Comparison of ENCODE assay signal across 1 cellular context in the genomic region with DNA sequence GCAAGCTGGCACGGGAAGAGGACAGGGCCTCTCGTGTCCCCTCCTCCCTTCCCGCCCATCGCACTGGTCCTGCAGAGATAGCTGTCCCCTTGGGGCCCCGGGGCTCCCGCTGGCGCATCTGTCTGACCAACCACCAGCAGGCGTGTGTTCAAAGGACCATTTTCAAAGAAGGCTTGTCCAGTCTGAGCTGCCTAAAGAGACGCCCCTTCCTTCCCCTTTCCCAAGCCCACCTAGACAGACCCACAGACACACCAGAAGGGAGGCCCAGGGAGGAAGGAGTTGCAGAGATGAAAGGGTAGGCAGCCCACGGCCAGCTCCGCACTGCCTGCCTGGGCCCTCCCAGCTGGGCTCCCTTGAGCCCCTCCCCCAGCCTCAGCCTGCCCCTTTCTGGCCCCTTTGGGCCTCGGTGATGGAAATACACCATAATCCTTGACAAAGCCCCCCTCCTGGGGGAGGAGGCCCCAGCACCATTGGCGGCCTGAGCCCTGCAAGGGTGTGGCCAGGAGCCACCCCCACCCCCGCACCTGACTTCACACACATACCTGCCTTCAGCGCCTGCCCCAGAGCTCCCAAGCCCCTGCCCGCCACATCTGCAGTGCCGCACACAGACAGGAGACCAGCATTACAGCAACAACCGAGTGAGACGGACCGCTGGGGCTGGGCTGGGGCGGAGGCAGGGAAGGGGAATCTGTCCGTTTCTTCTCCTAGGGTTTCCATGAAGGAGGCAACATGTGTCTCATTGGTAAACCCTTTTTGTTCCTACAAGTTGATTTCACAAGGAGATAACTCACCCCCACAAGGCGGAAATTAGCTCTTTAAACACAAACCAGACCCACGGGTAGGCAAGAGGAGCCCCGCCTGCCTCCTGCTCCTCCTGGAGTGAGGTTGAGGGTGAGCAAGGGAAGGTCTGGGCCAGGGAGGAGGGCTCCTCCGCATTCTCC.
TF ChIP-seq lines count a peak whose summit lies in the region.

A gene with protein sequence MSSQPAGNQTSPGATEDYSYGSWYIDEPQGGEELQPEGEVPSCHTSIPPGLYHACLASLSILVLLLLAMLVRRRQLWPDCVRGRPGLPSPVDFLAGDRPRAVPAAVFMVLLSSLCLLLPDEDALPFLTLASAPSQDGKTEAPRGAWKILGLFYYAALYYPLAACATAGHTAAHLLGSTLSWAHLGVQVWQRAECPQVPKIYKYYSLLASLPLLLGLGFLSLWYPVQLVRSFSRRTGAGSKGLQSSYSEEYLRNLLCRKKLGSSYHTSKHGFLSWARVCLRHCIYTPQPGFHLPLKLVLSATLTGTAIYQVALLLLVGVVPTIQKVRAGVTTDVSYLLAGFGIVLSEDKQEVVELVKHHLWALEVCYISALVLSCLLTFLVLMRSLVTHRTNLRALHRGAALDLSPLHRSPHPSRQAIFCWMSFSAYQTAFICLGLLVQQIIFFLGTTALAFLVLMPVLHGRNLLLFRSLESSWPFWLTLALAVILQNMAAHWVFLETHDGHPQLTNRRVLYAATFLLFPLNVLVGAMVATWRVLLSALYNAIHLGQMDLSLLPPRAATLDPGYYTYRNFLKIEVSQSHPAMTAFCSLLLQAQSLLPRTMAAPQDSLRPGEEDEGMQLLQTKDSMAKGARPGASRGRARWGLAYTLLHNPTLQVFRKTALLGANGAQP (minus strand): TSS at position 327 of the 941 bp plus-strand sequence. CDS start 520 bp downstream, outside the sequence.

TF ChIP-seq in WTC11, 78 proteins besides CTCF, POLR2A, EP300 and RAD21 (continued from another document and continues in another):
- TF ChIP-seq, protein P1, sequence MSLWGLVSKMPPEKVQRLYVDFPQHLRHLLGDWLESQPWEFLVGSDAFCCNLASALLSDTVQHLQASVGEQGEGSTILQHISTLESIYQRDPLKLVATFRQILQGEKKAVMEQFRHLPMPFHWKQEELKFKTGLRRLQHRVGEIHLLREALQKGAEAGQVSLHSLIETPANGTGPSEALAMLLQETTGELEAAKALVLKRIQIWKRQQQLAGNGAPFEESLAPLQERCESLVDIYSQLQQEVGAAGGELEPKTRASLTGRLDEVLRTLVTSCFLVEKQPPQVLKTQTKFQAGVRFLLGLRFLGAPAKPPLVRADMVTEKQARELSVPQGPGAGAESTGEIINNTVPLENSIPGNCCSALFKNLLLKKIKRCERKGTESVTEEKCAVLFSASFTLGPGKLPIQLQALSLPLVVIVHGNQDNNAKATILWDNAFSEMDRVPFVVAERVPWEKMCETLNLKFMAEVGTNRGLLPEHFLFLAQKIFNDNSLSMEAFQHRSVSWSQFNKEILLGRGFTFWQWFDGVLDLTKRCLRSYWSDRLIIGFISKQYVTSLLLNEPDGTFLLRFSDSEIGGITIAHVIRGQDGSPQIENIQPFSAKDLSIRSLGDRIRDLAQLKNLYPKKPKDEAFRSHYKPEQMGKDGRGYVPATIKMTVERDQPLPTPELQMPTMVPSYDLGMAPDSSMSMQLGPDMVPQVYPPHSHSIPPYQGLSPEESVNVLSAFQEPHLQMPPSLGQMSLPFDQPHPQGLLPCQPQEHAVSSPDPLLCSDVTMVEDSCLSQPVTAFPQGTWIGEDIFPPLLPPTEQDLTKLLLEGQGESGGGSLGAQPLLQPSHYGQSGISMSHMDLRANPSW (CRISPR knock-in tag; conservative IDR thresholded peaks at IDR 0.05; ENCODE audit: low read depth), result no peak
- TF ChIP-seq NFE2L1 (CRISPR knock-in tag; IDR thresholded peaks at IDR 0.05), result no peak
- TF ChIP-seq ZNF416 (CRISPR knock-in tag; IDR thresholded peaks at IDR 0.05), result no peak
- TF ChIP-seq, protein P2, sequence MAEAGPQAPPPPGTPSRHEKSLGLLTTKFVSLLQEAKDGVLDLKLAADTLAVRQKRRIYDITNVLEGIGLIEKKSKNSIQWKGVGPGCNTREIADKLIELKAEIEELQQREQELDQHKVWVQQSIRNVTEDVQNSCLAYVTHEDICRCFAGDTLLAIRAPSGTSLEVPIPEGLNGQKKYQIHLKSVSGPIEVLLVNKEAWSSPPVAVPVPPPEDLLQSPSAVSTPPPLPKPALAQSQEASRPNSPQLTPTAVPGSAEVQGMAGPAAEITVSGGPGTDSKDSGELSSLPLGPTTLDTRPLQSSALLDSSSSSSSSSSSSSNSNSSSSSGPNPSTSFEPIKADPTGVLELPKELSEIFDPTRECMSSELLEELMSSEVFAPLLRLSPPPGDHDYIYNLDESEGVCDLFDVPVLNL (CRISPR knock-in tag; IDR thresholded peaks at IDR 0.05; ENCODE audit: borderline replicate concordance, low read depth), result no peak
- TF ChIP-seq ZBTB21 (CRISPR knock-in tag; IDR thresholded peaks at IDR 0.05; ENCODE audit: borderline replicate concordance), result no peak
- TF ChIP-seq, protein P3, sequence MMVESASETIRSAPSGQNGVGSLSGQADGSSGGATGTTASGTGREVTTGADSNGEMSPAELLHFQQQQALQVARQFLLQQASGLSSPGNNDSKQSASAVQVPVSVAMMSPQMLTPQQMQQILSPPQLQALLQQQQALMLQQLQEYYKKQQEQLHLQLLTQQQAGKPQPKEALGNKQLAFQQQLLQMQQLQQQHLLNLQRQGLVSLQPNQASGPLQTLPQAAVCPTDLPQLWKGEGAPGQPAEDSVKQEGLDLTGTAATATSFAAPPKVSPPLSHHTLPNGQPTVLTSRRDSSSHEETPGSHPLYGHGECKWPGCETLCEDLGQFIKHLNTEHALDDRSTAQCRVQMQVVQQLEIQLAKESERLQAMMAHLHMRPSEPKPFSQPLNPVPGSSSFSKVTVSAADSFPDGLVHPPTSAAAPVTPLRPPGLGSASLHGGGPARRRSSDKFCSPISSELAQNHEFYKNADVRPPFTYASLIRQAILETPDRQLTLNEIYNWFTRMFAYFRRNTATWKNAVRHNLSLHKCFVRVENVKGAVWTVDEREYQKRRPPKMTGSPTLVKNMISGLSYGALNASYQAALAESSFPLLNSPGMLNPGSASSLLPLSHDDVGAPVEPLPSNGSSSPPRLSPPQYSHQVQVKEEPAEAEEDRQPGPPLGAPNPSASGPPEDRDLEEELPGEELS (CRISPR knock-in tag; IDR thresholded peaks at IDR 0.05), result peak; percentile 64; the same call in 1 of the 2 replicates
- TF ChIP-seq, protein P4, sequence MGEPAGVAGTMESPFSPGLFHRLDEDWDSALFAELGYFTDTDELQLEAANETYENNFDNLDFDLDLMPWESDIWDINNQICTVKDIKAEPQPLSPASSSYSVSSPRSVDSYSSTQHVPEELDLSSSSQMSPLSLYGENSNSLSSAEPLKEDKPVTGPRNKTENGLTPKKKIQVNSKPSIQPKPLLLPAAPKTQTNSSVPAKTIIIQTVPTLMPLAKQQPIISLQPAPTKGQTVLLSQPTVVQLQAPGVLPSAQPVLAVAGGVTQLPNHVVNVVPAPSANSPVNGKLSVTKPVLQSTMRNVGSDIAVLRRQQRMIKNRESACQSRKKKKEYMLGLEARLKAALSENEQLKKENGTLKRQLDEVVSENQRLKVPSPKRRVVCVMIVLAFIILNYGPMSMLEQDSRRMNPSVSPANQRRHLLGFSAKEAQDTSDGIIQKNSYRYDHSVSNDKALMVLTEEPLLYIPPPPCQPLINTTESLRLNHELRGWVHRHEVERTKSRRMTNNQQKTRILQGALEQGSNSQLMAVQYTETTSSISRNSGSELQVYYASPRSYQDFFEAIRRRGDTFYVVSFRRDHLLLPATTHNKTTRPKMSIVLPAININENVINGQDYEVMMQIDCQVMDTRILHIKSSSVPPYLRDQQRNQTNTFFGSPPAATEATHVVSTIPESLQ (CRISPR knock-in tag; IDR thresholded peaks at IDR 0.05), result no peak
- TF ChIP-seq ZNF671 (CRISPR knock-in tag; IDR thresholded peaks at IDR 0.05), result no peak
- no peak for TF ChIP-seq ZNF317 (CRISPR knock-in tag; IDR thresholded peaks at IDR 0.05; ENCODE audit: borderline replicate concordance, low read depth)
- TF ChIP-seq, protein P5, sequence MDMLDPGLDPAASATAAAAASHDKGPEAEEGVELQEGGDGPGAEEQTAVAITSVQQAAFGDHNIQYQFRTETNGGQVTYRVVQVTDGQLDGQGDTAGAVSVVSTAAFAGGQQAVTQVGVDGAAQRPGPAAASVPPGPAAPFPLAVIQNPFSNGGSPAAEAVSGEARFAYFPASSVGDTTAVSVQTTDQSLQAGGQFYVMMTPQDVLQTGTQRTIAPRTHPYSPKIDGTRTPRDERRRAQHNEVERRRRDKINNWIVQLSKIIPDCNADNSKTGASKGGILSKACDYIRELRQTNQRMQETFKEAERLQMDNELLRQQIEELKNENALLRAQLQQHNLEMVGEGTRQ (CRISPR knock-in tag; IDR thresholded peaks at IDR 0.05), result peak; percentile 53
- no peak for TF ChIP-seq FOXJ3 (CRISPR knock-in tag; IDR thresholded peaks at IDR 0.05; ENCODE audit: borderline replicate concordance)
- TF ChIP-seq FOXP1 (CRISPR knock-in tag; IDR thresholded peaks at IDR 0.05; ENCODE audit: borderline replicate concordance), result peak; percentile 82; the same call in 1 of the 2 replicates
- TF ChIP-seq PRRX2 (CRISPR knock-in tag; IDR thresholded peaks at IDR 0.05), result no peak
- TF ChIP-seq, protein P6, sequence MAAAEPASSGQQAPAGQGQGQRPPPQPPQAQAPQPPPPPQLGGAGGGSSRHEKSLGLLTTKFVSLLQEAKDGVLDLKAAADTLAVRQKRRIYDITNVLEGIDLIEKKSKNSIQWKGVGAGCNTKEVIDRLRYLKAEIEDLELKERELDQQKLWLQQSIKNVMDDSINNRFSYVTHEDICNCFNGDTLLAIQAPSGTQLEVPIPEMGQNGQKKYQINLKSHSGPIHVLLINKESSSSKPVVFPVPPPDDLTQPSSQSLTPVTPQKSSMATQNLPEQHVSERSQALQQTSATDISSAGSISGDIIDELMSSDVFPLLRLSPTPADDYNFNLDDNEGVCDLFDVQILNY (CRISPR knock-in tag; IDR thresholded peaks at IDR 0.05), result no peak
- TF ChIP-seq TEAD1 (CRISPR knock-in tag; IDR thresholded peaks at IDR 0.05), result peak; percentile 65; the same call in 1 of the 2 replicates
- no peak for TF ChIP-seq CREM (CRISPR knock-in tag; IDR thresholded peaks at IDR 0.05)
- TF ChIP-seq, protein P7, sequence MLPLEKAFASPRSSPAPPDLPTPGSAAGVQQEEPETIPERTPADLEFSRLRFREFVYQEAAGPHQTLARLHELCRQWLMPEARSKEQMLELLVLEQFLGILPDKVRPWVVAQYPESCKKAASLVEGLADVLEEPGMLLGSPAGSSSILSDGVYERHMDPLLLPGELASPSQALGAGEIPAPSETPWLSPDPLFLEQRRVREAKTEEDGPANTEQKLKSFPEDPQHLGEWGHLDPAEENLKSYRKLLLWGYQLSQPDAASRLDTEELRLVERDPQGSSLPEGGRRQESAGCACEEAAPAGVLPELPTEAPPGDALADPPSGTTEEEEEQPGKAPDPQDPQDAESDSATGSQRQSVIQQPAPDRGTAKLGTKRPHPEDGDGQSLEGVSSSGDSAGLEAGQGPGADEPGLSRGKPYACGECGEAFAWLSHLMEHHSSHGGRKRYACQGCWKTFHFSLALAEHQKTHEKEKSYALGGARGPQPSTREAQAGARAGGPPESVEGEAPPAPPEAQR (CRISPR knock-in tag; IDR thresholded peaks at IDR 0.05), result no peak
- TF ChIP-seq, protein P8, sequence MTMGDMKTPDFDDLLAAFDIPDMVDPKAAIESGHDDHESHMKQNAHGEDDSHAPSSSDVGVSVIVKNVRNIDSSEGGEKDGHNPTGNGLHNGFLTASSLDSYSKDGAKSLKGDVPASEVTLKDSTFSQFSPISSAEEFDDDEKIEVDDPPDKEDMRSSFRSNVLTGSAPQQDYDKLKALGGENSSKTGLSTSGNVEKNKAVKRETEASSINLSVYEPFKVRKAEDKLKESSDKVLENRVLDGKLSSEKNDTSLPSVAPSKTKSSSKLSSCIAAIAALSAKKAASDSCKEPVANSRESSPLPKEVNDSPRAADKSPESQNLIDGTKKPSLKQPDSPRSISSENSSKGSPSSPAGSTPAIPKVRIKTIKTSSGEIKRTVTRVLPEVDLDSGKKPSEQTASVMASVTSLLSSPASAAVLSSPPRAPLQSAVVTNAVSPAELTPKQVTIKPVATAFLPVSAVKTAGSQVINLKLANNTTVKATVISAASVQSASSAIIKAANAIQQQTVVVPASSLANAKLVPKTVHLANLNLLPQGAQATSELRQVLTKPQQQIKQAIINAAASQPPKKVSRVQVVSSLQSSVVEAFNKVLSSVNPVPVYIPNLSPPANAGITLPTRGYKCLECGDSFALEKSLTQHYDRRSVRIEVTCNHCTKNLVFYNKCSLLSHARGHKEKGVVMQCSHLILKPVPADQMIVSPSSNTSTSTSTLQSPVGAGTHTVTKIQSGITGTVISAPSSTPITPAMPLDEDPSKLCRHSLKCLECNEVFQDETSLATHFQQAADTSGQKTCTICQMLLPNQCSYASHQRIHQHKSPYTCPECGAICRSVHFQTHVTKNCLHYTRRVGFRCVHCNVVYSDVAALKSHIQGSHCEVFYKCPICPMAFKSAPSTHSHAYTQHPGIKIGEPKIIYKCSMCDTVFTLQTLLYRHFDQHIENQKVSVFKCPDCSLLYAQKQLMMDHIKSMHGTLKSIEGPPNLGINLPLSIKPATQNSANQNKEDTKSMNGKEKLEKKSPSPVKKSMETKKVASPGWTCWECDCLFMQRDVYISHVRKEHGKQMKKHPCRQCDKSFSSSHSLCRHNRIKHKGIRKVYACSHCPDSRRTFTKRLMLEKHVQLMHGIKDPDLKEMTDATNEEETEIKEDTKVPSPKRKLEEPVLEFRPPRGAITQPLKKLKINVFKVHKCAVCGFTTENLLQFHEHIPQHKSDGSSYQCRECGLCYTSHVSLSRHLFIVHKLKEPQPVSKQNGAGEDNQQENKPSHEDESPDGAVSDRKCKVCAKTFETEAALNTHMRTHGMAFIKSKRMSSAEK (CRISPR knock-in tag; IDR thresholded peaks at IDR 0.05; ENCODE audit: borderline replicate concordance), result no peak
- no peak for TF ChIP-seq GABPB1 (CRISPR knock-in tag; IDR thresholded peaks at IDR 0.05)
- TF ChIP-seq OVOL2 (CRISPR knock-in tag; IDR thresholded peaks at IDR 0.05; ENCODE audit: borderline replicate concordance), result no peak
- no peak for TF ChIP-seq ATF1 (CRISPR knock-in tag; IDR thresholded peaks at IDR 0.05)
- no peak for TF ChIP-seq SOX15 (CRISPR knock-in tag; IDR thresholded peaks at IDR 0.05)
- no peak for TF ChIP-seq KAT7 (CRISPR knock-in tag; IDR thresholded peaks at IDR 0.05; ENCODE audit: borderline replicate concordance)
- TF ChIP-seq, protein P9, sequence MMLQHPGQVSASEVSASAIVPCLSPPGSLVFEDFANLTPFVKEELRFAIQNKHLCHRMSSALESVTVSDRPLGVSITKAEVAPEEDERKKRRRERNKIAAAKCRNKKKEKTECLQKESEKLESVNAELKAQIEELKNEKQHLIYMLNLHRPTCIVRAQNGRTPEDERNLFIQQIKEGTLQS (CRISPR knock-in tag; conservative IDR thresholded peaks at IDR 0.05), result no peak
- TF ChIP-seq, protein P10, sequence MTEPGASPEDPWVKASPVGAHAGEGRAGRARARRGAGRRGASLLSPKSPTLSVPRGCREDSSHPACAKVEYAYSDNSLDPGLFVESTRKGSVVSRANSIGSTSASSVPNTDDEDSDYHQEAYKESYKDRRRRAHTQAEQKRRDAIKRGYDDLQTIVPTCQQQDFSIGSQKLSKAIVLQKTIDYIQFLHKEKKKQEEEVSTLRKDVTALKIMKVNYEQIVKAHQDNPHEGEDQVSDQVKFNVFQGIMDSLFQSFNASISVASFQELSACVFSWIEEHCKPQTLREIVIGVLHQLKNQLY (CRISPR knock-in tag; IDR thresholded peaks at IDR 0.05), result no peak
- TF ChIP-seq, protein P11, sequence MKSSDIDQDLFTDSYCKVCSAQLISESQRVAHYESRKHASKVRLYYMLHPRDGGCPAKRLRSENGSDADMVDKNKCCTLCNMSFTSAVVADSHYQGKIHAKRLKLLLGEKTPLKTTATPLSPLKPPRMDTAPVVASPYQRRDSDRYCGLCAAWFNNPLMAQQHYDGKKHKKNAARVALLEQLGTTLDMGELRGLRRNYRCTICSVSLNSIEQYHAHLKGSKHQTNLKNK (CRISPR knock-in tag; IDR thresholded peaks at IDR 0.05), result no peak
- no peak for TF ChIP-seq CBFB (CRISPR knock-in tag; IDR thresholded peaks at IDR 0.05; ENCODE audit: low read depth)
- no peak for TF ChIP-seq RELA (CRISPR knock-in tag; IDR thresholded peaks at IDR 0.05; ENCODE audit: borderline replicate concordance)
- no peak for TF ChIP-seq JUN (CRISPR knock-in tag; IDR thresholded peaks at IDR 0.05)
